34 cellular contexts compared by ENCODE assay signal in the genomic region with DNA sequence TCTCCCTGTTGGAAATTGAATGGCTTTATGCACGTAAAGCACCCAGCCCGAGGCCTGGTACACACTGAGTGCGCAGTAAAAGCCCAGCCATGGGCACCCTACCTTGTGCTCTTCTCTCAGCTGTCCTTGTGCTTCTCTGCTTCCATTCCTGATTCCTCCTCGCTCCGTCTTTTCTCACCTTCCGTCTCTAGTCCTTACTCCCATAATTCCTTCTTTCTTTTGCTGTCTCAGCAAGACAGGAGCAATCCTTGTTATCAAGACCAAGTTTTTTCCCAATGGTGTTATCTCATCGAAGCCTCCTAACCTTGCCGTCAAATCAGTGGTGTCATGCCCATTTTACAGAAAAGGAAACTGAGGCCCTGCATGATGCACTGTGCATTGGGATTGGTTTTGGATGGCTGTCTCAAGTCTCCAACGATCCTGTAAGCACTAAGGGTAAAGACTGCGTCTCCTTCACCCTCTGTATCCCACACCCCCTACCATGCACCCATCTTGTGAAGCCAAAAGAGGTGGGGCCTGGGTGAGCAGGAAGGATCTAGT. TPM values are rescaled to one million over a fixed set of nuclear protein-coding genes. Genes with fewer than 3 reads are reported as not detected.
"Had no signal": no experiment of that assay in that cellular context is flagged by ENCODE, and none has a peak within 500 bp of the region (broad histone marks: within the 10 kb centered on the region; RNA-seq: fewer than 3 reads in every experiment).

No MANE protein-coding gene starts in this region.

- H3K27ac Mint-ChIP-seq: activated CD4-positive, alpha-beta memory T cell treated with anti-CD3 and anti-CD28 coated beads for 36 hours; activated CD4-positive, alpha-beta T cell treated with anti-CD3 and anti-CD28 coated beads for 36 hours; activated naive CD4-positive, alpha-beta T cell treated with anti-CD3 and anti-CD28 coated beads, Interleukin-2, amount 10 ng/mL, durations not matched to agents 7 days and 5 days; activated naive CD8-positive, alpha-beta T cell; activated naive CD8-positive, alpha-beta T cell treated with anti-CD3 and anti-CD28 coated beads, Interleukin-2, amount 50 U/mL, for 24 hours; T-helper 1 cell treated with Interleukin-12 subunit alpha and Interleukin-12 subunit beta and Interleukin-4 antibody, amounts not matched to agents 30 μg/mL and 1 μg/mL, for 36 hours; T-helper 2 cell treated with Interferon-gamma antibody and Interleukin-4, amounts not matched to agents 5 μg/mL and 100 μg/mL, for 36 hours had no signal

- H3K4me2 ChIP-seq: SK-N-SH had no signal

- H3K4me1 Mint-ChIP-seq: activated CD4-positive, alpha-beta T cell treated with anti-CD3 and anti-CD28 coated beads for 36 hours; activated naive CD4-positive, alpha-beta T cell treated with anti-CD3 and anti-CD28 coated beads, Interleukin-2, amount 10 ng/mL, durations not matched to agents 7 days and 5 days; activated naive CD8-positive, alpha-beta T cell treated with anti-CD3 and anti-CD28 coated beads, Interleukin-2, amount 50 U/mL, for 24 hours had no signal

- H3K36me3 ChIP-seq: Peyer's patch, SJSA1 had no signal

- H3K4me3 ChIP-seq: Peyer's patch, SJSA1 had no signal

- H3K4me1 ChIP-seq: Peyer's patch, SJSA1 had no signal

- H3K27me3 ChIP-seq: Peyer's patch, SJSA1 had no signal

- H3K9ac ChIP-seq: SK-N-SH had no signal

- H3K36me3 Mint-ChIP-seq: activated CD4-positive, alpha-beta memory T cell treated with anti-CD3 and anti-CD28 coated beads for 36 hours; activated naive CD4-positive, alpha-beta T cell treated with anti-CD3 and anti-CD28 coated beads, Interleukin-2, amount 10 ng/mL, durations not matched to agents 7 days and 5 days; activated naive CD8-positive, alpha-beta T cell had no signal

- H3K9me2 ChIP-seq: SK-N-SH had no signal

- ATAC-seq: activated CD4-positive, alpha-beta T cell treated with anti-CD3 and anti-CD28 coated beads for 36 hours; activated CD4-positive, CD25-positive, alpha-beta regulatory T cell treated with anti-CD3 and anti-CD28 coated beads, Interleukin-2, amount 50 U/mL, for 24 hours; activated naive CD8-positive, alpha-beta T cell treated with anti-CD3 and anti-CD28 coated beads, Interleukin-2, amount 50 U/mL, for 24 hours; activated T-cell treated with anti-CD3 and anti-CD28 coated beads, Interleukin-2, amount 50 U/mL, for 4 hours; PC-3 had no signal

- H3K27ac ChIP-seq: Peyer's patch, SJSA1 had no signal

- H3K9me3 ChIP-seq: Peyer's patch, SJSA1, SK-N-SH had no signal

- FAIRE-seq: TTC549 had no signal

- H3K9me3 Mint-ChIP-seq: activated CD4-positive, alpha-beta memory T cell treated with anti-CD3 and anti-CD28 coated beads for 36 hours; activated naive CD4-positive, alpha-beta T cell treated with anti-CD3 and anti-CD28 coated beads, Interleukin-2, amount 10 ng/mL, durations not matched to agents 7 days and 5 days; activated naive CD8-positive, alpha-beta T cell treated with anti-CD3 and anti-CD28 coated beads, Interleukin-2, amount 50 U/mL, for 24 hours; activated T-cell treated with anti-CD3 and anti-CD28 coated beads, Interleukin-2, amount 50 U/mL, for 4 hours; T-helper 1 cell treated with Interleukin-12 subunit alpha and Interleukin-12 subunit beta and Interleukin-4 antibody, amounts not matched to agents 30 μg/mL and 1 μg/mL, for 36 hours; T-helper 2 cell treated with Interferon-gamma antibody and Interleukin-4, amounts not matched to agents 5 μg/mL and 100 μg/mL, for 36 hours had no signal

- H3K4me3 Mint-ChIP-seq: activated CD4-positive, alpha-beta memory T cell treated with anti-CD3 and anti-CD28 coated beads for 36 hours; activated CD4-positive, alpha-beta T cell treated with anti-CD3 and anti-CD28 coated beads for 36 hours; activated naive CD4-positive, alpha-beta T cell treated with anti-CD3 and anti-CD28 coated beads, Interleukin-2, amount 10 ng/mL, durations not matched to agents 7 days and 5 days; activated naive CD8-positive, alpha-beta T cell; activated naive CD8-positive, alpha-beta T cell treated with anti-CD3 and anti-CD28 coated beads, Interleukin-2, amount 50 U/mL, for 24 hours; activated T-cell treated with anti-CD3 and anti-CD28 coated beads, Interleukin-2, amount 50 U/mL, for 4 hours; T-helper 1 cell treated with Interleukin-12 subunit alpha and Interleukin-12 subunit beta and Interleukin-4 antibody, amounts not matched to agents 30 μg/mL and 1 μg/mL, for 36 hours; T-helper 2 cell treated with Interferon-gamma antibody and Interleukin-4, amounts not matched to agents 5 μg/mL and 100 μg/mL, for 36 hours had no signal

- DNase-seq: activated CD4-positive, alpha-beta memory T cell treated with anti-CD3 and anti-CD28 coated beads for 36 hours; activated CD4-positive, alpha-beta T cell treated with anti-CD3 and anti-CD28 coated beads for 36 hours; activated CD4-positive, alpha-beta T cell treated with anti-CD3 and anti-CD28 coated beads, Interleukin-2, amount 50 U/mL, for 1 hour; activated CD8-positive, alpha-beta memory T cell treated with anti-CD3 and anti-CD28 coated beads, Interleukin-2, amount 50 U/mL, for 4 hours; activated effector memory CD4-positive, alpha-beta T cell treated with Interleukin-2 at 50 U/mL for 16 hours; activated naive CD4-positive, alpha-beta T cell treated with anti-CD3 and anti-CD28 coated beads, Interleukin-2, amount 10 ng/mL, durations not matched to agents 7 days and 5 days; activated naive CD8-positive, alpha-beta T cell treated with anti-CD3 and anti-CD28 coated beads, Interleukin-2, amount 50 U/mL, for 24 hours; activated T-cell treated with anti-CD3 and anti-CD28 coated beads for 4 hours; activated T-cell treated with anti-CD3 and anti-CD28 coated beads, Interleukin-2, amount 50 U/mL, for 4 hours; amniotic stem cell; aorta; MM.1S; MV-4-11; NCI-H1092; NCI-H1436 treated with DMSO at 0.1 percent for 48 hours; NCI-H1694 treated with DMSO at 0.1 percent for 48 hours; NCI-H2029; NCI-H2171; NCI-H510A; NCI-H748 treated with DMSO at 0.1 percent for 48 hours; NK-92 treated with Interleukin-12 subunit alpha and Interleukin-12 subunit beta, amount 100 ng/mL, for 24 hours; PC-3; Peyer's patch; RPMI8226; SHP77 treated with DMSO at 0.1 percent for 48 hours; SK-N-SH had no signal

- H3K27me3 Mint-ChIP-seq: activated naive CD4-positive, alpha-beta T cell treated with anti-CD3 and anti-CD28 coated beads, Interleukin-2, amount 10 ng/mL, durations not matched to agents 7 days and 5 days; activated naive CD8-positive, alpha-beta T cell treated with anti-CD3 and anti-CD28 coated beads, Interleukin-2, amount 50 U/mL, for 24 hours had no signal

RNA-seq across cellular contexts. Expression of a gene that starts 30.1 kb away (rescaled TPM):
- total RNA-seq: activated CD4-positive, alpha-beta memory T cell treated with anti-CD3 and anti-CD28 coated beads for 36 hours; activated CD4-positive, alpha-beta T cell treated with anti-CD3 and anti-CD28 coated beads for 36 hours; activated T-cell treated with anti-CD3 and anti-CD28 coated beads, Interleukin-2, amount 50 U/mL, for 4 hours; cardiac septum; LHCN-M2; PC-3 had no signal
